In genomic region chr1:223153177-223154119, GRCh38 we compare ENCODE assay signal across 13 cellular contexts. TPM values are rescaled to one million over a fixed set of nuclear protein-coding genes. Genes with fewer than 3 reads are reported as not detected.
A peak's percentile ranks its signal among the peaks of the same experiment; 100 is the strongest.
DNase-seq lines count a peak whose midpoint lies in the region; ATAC-seq and TF ChIP-seq lines count a peak whose summit lies in the region.
"Had no signal": no experiment of that assay in that cellular context is flagged by ENCODE, and none has a peak within 500 bp of the region (broad histone marks: within the 10 kb centered on the region; RNA-seq: fewer than 3 reads in every experiment).

No MANE protein-coding gene starts in this region.

- H4K20me1 ChIP-seq in BLaER1 treated with 17β-estradiol and CSF1 and Interleukin-3, amounts not matched to agents 10 nM and 100 nM = no peaks in the 10 kb centered on the region

- peak; percentile 20 for ATAC-seq in esophagus mucosa
- no peak for ATAC-seq in GM19463 (IDR thresholded peaks at IDR 0.05; ENCODE audit: unreplicated experiment)
- no peak for ATAC-seq in GM21737 (IDR thresholded peaks at IDR 0.05; ENCODE audit: unreplicated experiment)
- ATAC-seq in GM21423 (IDR thresholded peaks at IDR 0.05; ENCODE audit: unreplicated experiment) = no peak
- ATAC-seq in foreskin keratinocyte = no peak

- H3K4me1 ChIP-seq in BLaER1 treated with 17β-estradiol and CSF1 and Interleukin-3, amounts not matched to agents 10 nM and 100 nM = peaks cover 16 to 50% (median 26%) of the 10 kb centered on the region in 10 experiments
- H3K4me1 ChIP-seq in HEK293 (ENCODE audit: control insufficient read depth, insufficient read depth, low read length) (no peaks in the 10 kb centered on the region), foreskin keratinocyte (no peaks in the 10 kb centered on the region)
- H3K4me1 ChIP-seq: psoas muscle had no signal

- DNase-seq in SIG-M5 treated with dmso at 0.1 percent for 504 hours (lab: John Stamatoyannopoulos, UW; ENCODE audit: unreplicated experiment) (peak; percentile 73), foreskin keratinocyte (no peak)
- DNase-seq: activated CD8-positive, alpha-beta memory T cell treated with anti-CD3 and anti-CD28 coated beads, Interleukin-2, amount 50 U/mL, for 48 hours; anterior cingulate cortex; NCI-H2029; psoas muscle; stimulated activated CD4-positive, alpha-beta T cell treated with anti-CD3 and anti-CD28 coated beads, Interleukin-4, amount 100 ng/mL, for 24 hours had no signal

- no peaks in the 10 kb centered on the region for H3K27me3 ChIP-seq in BLaER1 treated with 17β-estradiol and CSF1 and Interleukin-3, amounts not matched to agents 10 nM and 100 nM
- no peaks in the 10 kb centered on the region for H3K27me3 ChIP-seq in foreskin keratinocyte

- CTCF ChIA-PET in HEK293 (lab: Yijun Ruan, JAX) = interaction anchor here (0.7 to 2.6 kb wide), 5 partner anchors 11 to 64 kb away, joined by 3 to 15 read pairs (median 3); partner anchors contain the start of gene TLR5

- peak overlapping the region; percentile 51 to 94 (median 83) for H3K4me2 ChIP-seq in BLaER1 treated with 17β-estradiol and CSF1 and Interleukin-3, amounts not matched to agents 10 nM and 100 nM

- POLR2A ChIA-PET in HEK293 (lab: Yijun Ruan, JAX) = no interaction called here

- H3K36me3 ChIP-seq in BLaER1 treated with 17β-estradiol and CSF1 and Interleukin-3, amounts not matched to agents 10 nM and 100 nM = no peaks in the 10 kb centered on the region
- no peaks in the 10 kb centered on the region for H3K36me3 ChIP-seq in HEK293 (ENCODE audit: control insufficient read depth in 2 of 2, insufficient read depth in 1 of 2, low read length in 2 of 2)

- H3K4me3 ChIP-seq in BLaER1 treated with 17β-estradiol and CSF1 and Interleukin-3, amounts not matched to agents 10 nM and 100 nM = peak overlapping the region in 3 of 10 experiments; percentile 6 to 34 (median 27); a peak in 5 of 20 replicates
- no peak overlapping the region for H3K4me3 ChIP-seq in HEK293 (ENCODE audit: low read depth, low read length)
- H3K4me3 ChIP-seq: psoas muscle had no signal

- H3K9ac ChIP-seq in BLaER1 treated with 17β-estradiol and CSF1 and Interleukin-3, amounts not matched to agents 10 nM and 100 nM = no peak overlapping the region; a peak in 1 of 22 replicates

- H3K9me3 ChIP-seq in BLaER1 treated with 17β-estradiol and CSF1 and Interleukin-3, amounts not matched to agents 10 nM and 100 nM (replicated peaks in 1 of 11) = peaks cover 0 to 10% (median 2%) of the 10 kb centered on the region in 11 experiments; a peak in 9 of 22 replicates
- H3K9me3 ChIP-seq in HEK293 (ENCODE audit: control insufficient read depth, insufficient read depth, low read depth, low read length) = no peaks in the 10 kb centered on the region
- H3K9me3 ChIP-seq: psoas muscle had no signal

- H3K27ac ChIP-seq in BLaER1 treated with 17β-estradiol and CSF1 and Interleukin-3, amounts not matched to agents 10 nM and 100 nM = peak overlapping the region in 10 of 11 experiments; percentile 30 to 52 (median 50); a peak in 16 of 22 replicates
- no peak overlapping the region for H3K27ac ChIP-seq in HEK293 (ENCODE audit: extremely low read depth, low read depth, low read length)
- H3K27ac ChIP-seq in foreskin keratinocyte = no peak overlapping the region
- H3K27ac ChIP-seq: psoas muscle had no signal

- TF ChIP-seq CTCF in HEK293 (tag by site-specific recombination; IDR thresholded peaks at IDR 0.05) (no peak), foreskin keratinocyte (conservative IDR thresholded peaks at IDR 0.05) (no peak)

TF ChIP-seq in HEK293, 187 proteins besides CTCF, POLR2A, EP300 and RAD21:
- TF ChIP-seq ATF2 (tag by site-specific recombination; IDR thresholded peaks at IDR 0.05; ENCODE audit: low read depth) (no peak), ZNF2 (tag by site-specific recombination; IDR thresholded peaks at IDR 0.05) (no peak), ZNF391 (tag by site-specific recombination; IDR thresholded peaks at IDR 0.05; ENCODE audit: borderline replicate concordance, low read depth) (no peak), GLIS1 (tag by site-specific recombination; IDR thresholded peaks at IDR 0.05) (0 out of 2 replicates have a peak, but pooled peaks have one; percentile 18), ZNF37A (tag by site-specific recombination; IDR thresholded peaks at IDR 0.05) (no peak)
- TF ChIP-seq, protein P1, sequence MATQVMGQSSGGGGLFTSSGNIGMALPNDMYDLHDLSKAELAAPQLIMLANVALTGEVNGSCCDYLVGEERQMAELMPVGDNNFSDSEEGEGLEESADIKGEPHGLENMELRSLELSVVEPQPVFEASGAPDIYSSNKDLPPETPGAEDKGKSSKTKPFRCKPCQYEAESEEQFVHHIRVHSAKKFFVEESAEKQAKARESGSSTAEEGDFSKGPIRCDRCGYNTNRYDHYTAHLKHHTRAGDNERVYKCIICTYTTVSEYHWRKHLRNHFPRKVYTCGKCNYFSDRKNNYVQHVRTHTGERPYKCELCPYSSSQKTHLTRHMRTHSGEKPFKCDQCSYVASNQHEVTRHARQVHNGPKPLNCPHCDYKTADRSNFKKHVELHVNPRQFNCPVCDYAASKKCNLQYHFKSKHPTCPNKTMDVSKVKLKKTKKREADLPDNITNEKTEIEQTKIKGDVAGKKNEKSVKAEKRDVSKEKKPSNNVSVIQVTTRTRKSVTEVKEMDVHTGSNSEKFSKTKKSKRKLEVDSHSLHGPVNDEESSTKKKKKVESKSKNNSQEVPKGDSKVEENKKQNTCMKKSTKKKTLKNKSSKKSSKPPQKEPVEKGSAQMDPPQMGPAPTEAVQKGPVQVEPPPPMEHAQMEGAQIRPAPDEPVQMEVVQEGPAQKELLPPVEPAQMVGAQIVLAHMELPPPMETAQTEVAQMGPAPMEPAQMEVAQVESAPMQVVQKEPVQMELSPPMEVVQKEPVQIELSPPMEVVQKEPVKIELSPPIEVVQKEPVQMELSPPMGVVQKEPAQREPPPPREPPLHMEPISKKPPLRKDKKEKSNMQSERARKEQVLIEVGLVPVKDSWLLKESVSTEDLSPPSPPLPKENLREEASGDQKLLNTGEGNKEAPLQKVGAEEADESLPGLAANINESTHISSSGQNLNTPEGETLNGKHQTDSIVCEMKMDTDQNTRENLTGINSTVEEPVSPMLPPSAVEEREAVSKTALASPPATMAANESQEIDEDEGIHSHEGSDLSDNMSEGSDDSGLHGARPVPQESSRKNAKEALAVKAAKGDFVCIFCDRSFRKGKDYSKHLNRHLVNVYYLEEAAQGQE (tag by site-specific recombination; IDR thresholded peaks at IDR 0.05) = peak; percentile 92
- TF ChIP-seq, protein P2, sequence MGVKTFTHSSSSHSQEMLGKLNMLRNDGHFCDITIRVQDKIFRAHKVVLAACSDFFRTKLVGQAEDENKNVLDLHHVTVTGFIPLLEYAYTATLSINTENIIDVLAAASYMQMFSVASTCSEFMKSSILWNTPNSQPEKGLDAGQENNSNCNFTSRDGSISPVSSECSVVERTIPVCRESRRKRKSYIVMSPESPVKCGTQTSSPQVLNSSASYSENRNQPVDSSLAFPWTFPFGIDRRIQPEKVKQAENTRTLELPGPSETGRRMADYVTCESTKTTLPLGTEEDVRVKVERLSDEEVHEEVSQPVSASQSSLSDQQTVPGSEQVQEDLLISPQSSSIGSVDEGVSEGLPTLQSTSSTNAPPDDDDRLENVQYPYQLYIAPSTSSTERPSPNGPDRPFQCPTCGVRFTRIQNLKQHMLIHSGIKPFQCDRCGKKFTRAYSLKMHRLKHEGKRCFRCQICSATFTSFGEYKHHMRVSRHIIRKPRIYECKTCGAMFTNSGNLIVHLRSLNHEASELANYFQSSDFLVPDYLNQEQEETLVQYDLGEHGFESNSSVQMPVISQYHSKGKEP (tag by site-specific recombination; IDR thresholded peaks at IDR 0.05) = no peak

RNA-seq across cellular contexts. Expression of gene TLR5, which starts 10.4 kb away (rescaled TPM):
- 11.1 TPM for total RNA-seq in esophagus mucosa
- 0.32 and 1.1 TPM in 2 replicates for total RNA-seq in foreskin keratinocyte
- 0.18 TPM in 2 replicates for polyA plus RNA-seq in foreskin keratinocyte

Comparison
In these comparisons a context has a peak if more than half of its experiments do, and no peak if none do; other contexts are left out.
1. H3K27ac ChIP-seq: peak in BLaER1 treated with 17β-estradiol and CSF1 and Interleukin-3, amounts not matched to agents 10 nM and 100 nM (10 of 11); none in HEK293 (single experiment) and foreskin keratinocyte (single experiment).